Comparison of ENCODE assay signal across 1 cellular context in genomic region chr10:63200416-63200815, GRCh38.
TF ChIP-seq lines count a peak whose summit lies in the region.

No MANE protein-coding gene starts in this region.

TF ChIP-seq in H1, 55 proteins besides CTCF, POLR2A, EP300 and RAD21 (continued from another document):
- TF ChIP-seq CHD7 (IDR thresholded peaks at IDR 0.05; ENCODE audit: insufficient replicate concordance, low read length), result no peak
- no peak for TF ChIP-seq SIN3A (conservative IDR thresholded peaks at IDR 0.05 in 1 of 2, IDR thresholded peaks at IDR 0.05 in 1 of 2; ENCODE audit: low read depth in 1 of 2, low read length in 2 of 2)
- TF ChIP-seq SP2 (IDR thresholded peaks at IDR 0.05; ENCODE audit: low read length), result no peak
- TF ChIP-seq TAF7 (optimal IDR thresholded peaks at IDR 0.05; ENCODE audit: borderline replicate concordance, low read depth, low read length), result no peak
- TF ChIP-seq SIRT6 (IDR thresholded peaks at IDR 0.05; ENCODE audit: low read length), result no peak
- TF ChIP-seq POLR2AphosphoS5 (IDR thresholded peaks at IDR 0.05; ENCODE audit: low read depth, low read length), result no peak
- TF ChIP-seq CBX8 (IDR thresholded peaks at IDR 0.05; ENCODE audit: borderline replicate concordance, low read depth, low read length), result no peak
- TF ChIP-seq SIX5 (IDR thresholded peaks at IDR 0.05; ENCODE audit: low read depth, low read length), result no peak
- TF ChIP-seq ASH2L (IDR thresholded peaks at IDR 0.05; ENCODE audit: low read length), result no peak
- TF ChIP-seq BCL11A (IDR thresholded peaks at IDR 0.05; ENCODE audit: low read depth in 2 of 2, low read length in 2 of 2), result no peak
